In the genomic region with DNA sequence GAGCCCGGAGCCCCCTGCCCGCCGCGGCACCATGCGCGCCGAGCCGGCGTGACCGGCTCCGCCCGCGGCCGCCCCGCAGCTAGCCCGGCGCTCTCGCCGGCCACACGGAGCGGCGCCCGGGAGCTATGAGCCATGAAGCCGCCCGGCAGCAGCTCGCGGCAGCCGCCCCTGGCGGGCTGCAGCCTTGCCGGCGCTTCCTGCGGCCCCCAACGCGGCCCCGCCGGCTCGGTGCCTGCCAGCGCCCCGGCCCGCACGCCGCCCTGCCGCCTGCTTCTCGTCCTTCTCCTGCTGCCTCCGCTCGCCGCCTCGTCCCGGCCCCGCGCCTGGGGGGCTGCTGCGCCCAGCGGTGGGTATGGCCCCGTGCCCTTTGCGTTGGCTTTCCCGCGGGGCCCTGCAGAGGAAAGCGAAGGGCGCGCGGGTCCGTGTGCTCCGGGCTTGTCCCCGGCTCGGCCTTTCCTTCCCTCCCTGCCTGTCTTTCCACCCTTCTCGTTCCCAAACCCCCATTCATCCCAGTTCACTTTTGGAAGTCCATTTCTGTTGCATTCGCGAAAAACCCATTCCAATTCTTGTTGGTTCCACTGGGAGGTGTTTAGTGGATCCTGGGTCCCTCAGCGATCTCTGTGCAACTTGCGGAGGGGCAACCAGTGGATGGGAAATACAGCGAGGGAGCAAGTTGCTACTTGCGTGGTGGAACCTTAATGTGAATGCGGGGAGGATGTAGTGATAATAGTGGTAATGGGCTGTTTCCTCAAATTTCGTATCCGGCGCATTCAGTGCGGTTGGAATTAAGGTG, we compare ENCODE assay signal across 8 cellular contexts. TPM values are rescaled to one million over a fixed set of nuclear protein-coding genes. Genes with fewer than 3 reads are reported as not detected.
DNase-seq lines count a peak whose midpoint lies in the region; ATAC-seq, FAIRE-seq and TF ChIP-seq lines count a peak whose summit lies in the region.

No MANE protein-coding gene starts in this region.

- TF ChIP-seq CTCF in thoracic aorta (IDR thresholded peaks at IDR 0.05) = no peak

- peak overlapping the region; percentile 80 for H3K4me3 ChIP-seq in ectodermal cell (ENCODE audit: insufficient read depth, low read depth, low read length)
- H3K4me3 ChIP-seq in thoracic aorta = peak overlapping the region; percentile 75

- peak; percentile 54 for ATAC-seq in HG03039 (IDR thresholded peaks at IDR 0.05; ENCODE audit: unreplicated experiment)
- ATAC-seq in memory B cell (ENCODE audit: low read depth) = peak; percentile 53
- no peak for ATAC-seq in thoracic aorta (ENCODE audit: insufficient number of reproducible peaks, low FRiP score, low read depth)

- WGBS in ectodermal cell, 2 experiments = 1% methylated on average over 77 of the region's 77 CpGs

- peaks cover 3% of the 10 kb centered on the region for H3K4me1 ChIP-seq in ectodermal cell (ENCODE audit: control insufficient read depth, insufficient read depth, low read length)
- peaks cover 3 to 9% of the 10 kb centered on the region in 2 donors for H3K4me1 ChIP-seq in thoracic aorta (ENCODE audit: control insufficient read depth in 1 of 2, low read depth in 2 of 2)

- H3K36me3 ChIP-seq in ectodermal cell (ENCODE audit: control insufficient read depth, insufficient read depth, low read length) (no peaks in the 10 kb centered on the region), thoracic aorta (no peaks in the 10 kb centered on the region)

- peak overlapping the region; percentile 83 for H3K4me3 Mint-ChIP-seq in memory B cell

- H3K9me3 ChIP-seq in ectodermal cell (ENCODE audit: control insufficient read depth, low read length) (no peaks in the 10 kb centered on the region), thoracic aorta (no peaks in the 10 kb centered on the region)

- H3K27ac ChIP-seq in ectodermal cell (ENCODE audit: insufficient read depth, low read depth, low read length, poor library complexity, severe bottlenecking) (no peak overlapping the region), thoracic aorta (peak overlapping the region in 1 of 2 donors; percentile 39)

- H3K36me3 Mint-ChIP-seq in memory B cell = no peaks in the 10 kb centered on the region

- H3K27me3 ChIP-seq in ectodermal cell (ENCODE audit: control insufficient read depth, insufficient read depth, low read length, poor library complexity, severe bottlenecking) (peaks cover 8% of the 10 kb centered on the region), thoracic aorta (replicated peaks; ENCODE audit: insufficient read depth) (peaks cover 4% of the 10 kb centered on the region)

- no peaks in the 10 kb centered on the region for H3K9me3 Mint-ChIP-seq in memory B cell

- peaks cover 24% of the 10 kb centered on the region for H3K27me3 Mint-ChIP-seq in memory B cell

- H3K27ac Mint-ChIP-seq in memory B cell = no peak overlapping the region

- H3K4me1 Mint-ChIP-seq in memory B cell = peaks cover 10% of the 10 kb centered on the region

- FAIRE-seq in GM12892 (lab: Jason Lieb, UNC) = peak; percentile 81

- peak; percentile 24 for DNase-seq in ACHN
- peak; percentile 53 for DNase-seq in GM12892 (ENCODE audit: insufficient read length)
- DNase-seq in SK-N-DZ (ENCODE audit: low spot score) = peak; percentile 39
- peak in 1 of 2 donors; percentile 14 for DNase-seq in memory B cell (ENCODE audit: low spot score in 2 of 2)
- no peak for DNase-seq in thoracic aorta (ENCODE audit: low spot score)
- no peak for DNase-seq in activated gamma-delta T cell (lab: John Stamatoyannopoulos, UW)

- TF ChIP-seq POLR2A in GM12892 (IDR thresholded peaks at IDR 0.05; ENCODE audit: low read depth, low read length) = no peak

- in situ Hi-C loops in ACHN (cut with HindIII; ENCODE audit: low pct_ligation_motif_present, low pct_unique_long_range_greater_than_20kb, low sequenced_read_pairs) = no loop called here

RNA-seq across cellular contexts. Expression of gene ADAM23, which starts 0.6 kb away (rescaled TPM):
- polyA plus RNA-seq in GM12892 (2012; ENCODE audit: missing spikeins) = 23.2 TPM
- polyA plus RNA-seq in SK-N-DZ (2014; cell fraction: cytosol; rRNA removed) = 7.2 and 8.0 TPM in 2 replicates
- 12.0 and 13.3 TPM in 2 replicates for polyA plus RNA-seq in SK-N-DZ (2014; cell fraction: nucleus; rRNA removed)
- 42.5 TPM for polyA plus RNA-seq in ectodermal cell (2013, experiment 1 of 4)
- 47.4 TPM for polyA plus RNA-seq in ectodermal cell (2013, experiment 2 of 4)
- polyA plus RNA-seq in ectodermal cell (2013, experiment 3 of 4) = 32.6 TPM
- polyA plus RNA-seq in ectodermal cell (2013, experiment 4 of 4) = 36.4 TPM
- 1 to 10 TPM; 4.5 to 6.4 TPM for total RNA-seq in thoracic aorta

Comparison
In these comparisons a context has a peak if more than half of its experiments do, and no peak if none do; other contexts are left out.
1. DNase-seq: peak in ACHN (single experiment), GM12892 (single experiment) and SK-N-DZ (single experiment); none in thoracic aorta (single experiment) and activated gamma-delta T cell (single experiment).